In genomic region chr1:63648689-63649088, GRCh38 we compare ENCODE assay signal across 20 cellular contexts. TPM values are rescaled to one million over a fixed set of nuclear protein-coding genes. Genes with fewer than 3 reads are reported as not detected.
DNase-seq lines count a peak whose midpoint lies in the region; ATAC-seq, FAIRE-seq and TF ChIP-seq lines count a peak whose summit lies in the region.
"Had no signal": no experiment of that assay in that cellular context is flagged by ENCODE, and none has a peak within 500 bp of the region (broad histone marks: within the 10 kb centered on the region; RNA-seq: fewer than 3 reads in every experiment).

No MANE protein-coding gene starts in this region.

- no peaks in the 10 kb centered on the region for H3K27me3 Mint-ChIP-seq in CD4-positive, CD25-positive, alpha-beta regulatory T cell
- no peaks in the 10 kb centered on the region for H3K27me3 Mint-ChIP-seq in T-helper 17 cell
- H3K27me3 Mint-ChIP-seq: B cell; CD4-positive, alpha-beta T cell; CD8-positive, alpha-beta memory T cell had no signal

- POLR2A ChIA-PET in A549 (lab: Yijun Ruan, JAX), result no interaction called here

- peak overlapping the region in 2 of 3 donors; percentile 30 to 59 for H3K27ac Mint-ChIP-seq in CD4-positive, CD25-positive, alpha-beta regulatory T cell
- H3K27ac Mint-ChIP-seq in T-helper 17 cell, result peak overlapping the region; percentile 70
- H3K27ac Mint-ChIP-seq: B cell; CD4-positive, alpha-beta T cell; HFFc6 had no signal

- no peak overlapping the region for H3K4me3 Mint-ChIP-seq in CD4-positive, CD25-positive, alpha-beta regulatory T cell
- no peak overlapping the region for H3K4me3 Mint-ChIP-seq in T-helper 17 cell
- H3K4me3 Mint-ChIP-seq: B cell; CD4-positive, alpha-beta T cell; CD8-positive, alpha-beta memory T cell; HFFc6 had no signal

- intact Hi-C loops in ascending aorta (cut with DNase I), result no loop called here

- H3K27me3 ChIP-seq in CD4-positive, CD25-positive, alpha-beta regulatory T cell (ENCODE audit: control insufficient read depth, insufficient read depth, low read length), result no peaks in the 10 kb centered on the region
- H3K27me3 ChIP-seq in ascending aorta, result no peaks in the 10 kb centered on the region
- H3K27me3 ChIP-seq: BLaER1 had no signal

- H3K9me3 ChIP-seq in A549 (no peaks in the 10 kb centered on the region), T-helper 17 cell (ENCODE audit: control insufficient read depth, low read length, poor library complexity, severe bottlenecking) (no peaks in the 10 kb centered on the region), ascending aorta (no peaks in the 10 kb centered on the region)
- H3K9me3 ChIP-seq in CD4-positive, CD25-positive, alpha-beta regulatory T cell (ENCODE audit: control insufficient read depth in 2 of 2, low read length in 2 of 2), result no peaks in the 10 kb centered on the region
- H3K9me3 ChIP-seq: HAP-1 had no signal

- peaks cover 0 to 40% (median 31%) of the 10 kb centered on the region in 4 donors for H3K4me1 Mint-ChIP-seq in CD4-positive, CD25-positive, alpha-beta regulatory T cell
- peaks cover 27% of the 10 kb centered on the region for H3K4me1 Mint-ChIP-seq in T-helper 17 cell
- H3K4me1 Mint-ChIP-seq: B cell had no signal

- no peak for TF ChIP-seq EP300 in A549 (IDR thresholded peaks at IDR 0.05)

- whole genome bisulfite sequencing in A549 (ENCODE audit: missing lambda C conversion rate), result 100% methylated on average over 1 of the region's 1 CpG

- H3K27ac ChIP-seq in A549 (no peak overlapping the region), ascending aorta (no peak overlapping the region)
- H3K27ac ChIP-seq in CD4-positive, CD25-positive, alpha-beta regulatory T cell (ENCODE audit: insufficient read depth, low read length, poor library complexity, severe bottlenecking), result no peak overlapping the region
- H3K27ac ChIP-seq: BLaER1, C4-2B had no signal

- H3K36me3 ChIP-seq in CD4-positive, CD25-positive, alpha-beta regulatory T cell (ENCODE audit: control insufficient read depth, insufficient read depth, low read length), result no peaks in the 10 kb centered on the region
- peaks cover 0 to 39% of the 10 kb centered on the region in 2 donors for H3K36me3 ChIP-seq in ascending aorta
- H3K36me3 ChIP-seq: HAP-1 had no signal

- no peak for DNase-seq in A549 (ENCODE audit: low read depth in 1 of 2, low spot score in 1 of 2)
- DNase-seq in CD4-positive, CD25-positive, alpha-beta regulatory T cell, result no peak
- DNase-seq in T-helper 17 cell, result no peak
- DNase-seq in ascending aorta (ENCODE audit: low spot score in 2 of 2), result no peak
- DNase-seq in DMS153 (lab: John Stamatoyannopoulos, UW), result no peak
- DNase-seq in NCI-H748 (lab: John Stamatoyannopoulos, UW; ENCODE audit: unreplicated experiment), result no peak
- DNase-seq: CD4-positive, alpha-beta T cell; CD8-positive, alpha-beta memory T cell; DMS 273 treated with DMSO at 0.1 percent for 48 hours; DMS53; DMS79 treated with DMSO at 0.1 percent for 48 hours; GOT3; HFFc6 had no signal

- no peak for TF ChIP-seq POLR2A in A549 (IDR thresholded peaks at IDR 0.05; ENCODE audit: low read length)

- H3K9me3 Mint-ChIP-seq in CD4-positive, CD25-positive, alpha-beta regulatory T cell, result no peaks in the 10 kb centered on the region
- H3K9me3 Mint-ChIP-seq: CD4-positive, alpha-beta T cell; CD8-positive, alpha-beta memory T cell; HFFc6 had no signal

- peaks cover 32% of the 10 kb centered on the region for H3K36me3 Mint-ChIP-seq in CD4-positive, CD25-positive, alpha-beta regulatory T cell
- peaks cover 3% of the 10 kb centered on the region for H3K36me3 Mint-ChIP-seq in T-helper 17 cell (ENCODE audit: low read depth)

- ATAC-seq in A549 (no peak), T-helper 17 cell (no peak)
- ATAC-seq in CD4-positive, CD25-positive, alpha-beta regulatory T cell (ENCODE audit: low read depth in 2 of 2), result no peak

- FAIRE-seq in A549 (lab: Jason Lieb, UNC), result no peak
- FAIRE-seq: D721Med, GM12892, H54 had no signal

- no peak overlapping the region for H3K4me3 ChIP-seq in A549
- H3K4me3 ChIP-seq in CD4-positive, CD25-positive, alpha-beta regulatory T cell (ENCODE audit: low read depth, low read length), result no peak overlapping the region
- H3K4me3 ChIP-seq in ascending aorta, result no peak overlapping the region
- H3K4me3 ChIP-seq: BLaER1, HAP-1 had no signal

- CTCF ChIA-PET in A549 (lab: Yijun Ruan, JAX), result interaction anchor here (0.7 kb wide), 1 partner anchor 10 kb away, joined by 3 read pairs; no protein-coding TSS in a partner anchor

- no peaks in the 10 kb centered on the region for H3K4me1 ChIP-seq in A549
- peaks cover 22% of the 10 kb centered on the region for H3K4me1 ChIP-seq in CD4-positive, CD25-positive, alpha-beta regulatory T cell (ENCODE audit: control insufficient read depth, insufficient read depth, low read length, poor library complexity, severe bottlenecking)
- H3K4me1 ChIP-seq in ascending aorta, result peaks cover 6 to 11% of the 10 kb centered on the region in 2 donors
- H3K4me1 ChIP-seq: BLaER1, HAP-1 had no signal

- no peak for TF ChIP-seq CTCF in A549 (IDR thresholded peaks at IDR 0.05)
- TF ChIP-seq CTCF in ascending aorta (IDR thresholded peaks at IDR 0.05), result no peak

- no peak for TF ChIP-seq RAD21 in A549 (conservative IDR thresholded peaks at IDR 0.05 in 1 of 2, IDR thresholded peaks at IDR 0.05 in 1 of 2)

- H3K4me2 ChIP-seq in A549, result no peak overlapping the region
- H3K4me2 ChIP-seq: BLaER1 had no signal

TF ChIP-seq in A549, 52 proteins besides CTCF, POLR2A, EP300 and RAD21:
- TF ChIP-seq MAFK (IDR thresholded peaks at IDR 0.05; ENCODE audit: partially characterized antibody), result peak; percentile 38
- TF ChIP-seq CHD4 (IDR thresholded peaks at IDR 0.05; ENCODE audit: borderline replicate concordance), result no peak

RNA-seq across cellular contexts. Expression of gene PGM1, which starts 55.5 kb away (rescaled TPM):
- 25.5 and 39.9 TPM in 2 replicates for polyA plus RNA-seq in A549 (2011; rRNA removed)
- 15.8 and 18.6 TPM in 2 replicates for polyA plus RNA-seq in A549 (2012; cell fraction: cytosol; rRNA removed)
- polyA plus RNA-seq in A549 (2012; cell fraction: nucleus; rRNA removed), result 15.3 and 21.8 TPM in 2 replicates
- polyA plus RNA-seq in A549 (2017; fragmentation: RNase III; extraction: RNeasy Plus Mini Kit Qiagen cat#74134 plus additional on column Dnase treatment), result 44.8 to 51.4 TPM (median 50.2 TPM) in 3 replicates
- polyA minus RNA-seq in A549 (2011; rRNA and poly(A)+ RNA removed), result 30.5 and 30.9 TPM in 2 replicates
- total RNA-seq in CD4-positive, CD25-positive, alpha-beta regulatory T cell, result 12.6 TPM
- 10 to 100 TPM; 24.2 to 35.4 (median 26.9) TPM for polyA plus RNA-seq in CD4-positive, CD25-positive, alpha-beta regulatory T cell
- total RNA-seq in T-helper 17 cell, result 10 to 100 TPM; 11.7 to 14.2 TPM
- 23.7 TPM for total RNA-seq in ascending aorta
